Comparison of ENCODE assay signal across 1 cellular context in the genomic region with DNA sequence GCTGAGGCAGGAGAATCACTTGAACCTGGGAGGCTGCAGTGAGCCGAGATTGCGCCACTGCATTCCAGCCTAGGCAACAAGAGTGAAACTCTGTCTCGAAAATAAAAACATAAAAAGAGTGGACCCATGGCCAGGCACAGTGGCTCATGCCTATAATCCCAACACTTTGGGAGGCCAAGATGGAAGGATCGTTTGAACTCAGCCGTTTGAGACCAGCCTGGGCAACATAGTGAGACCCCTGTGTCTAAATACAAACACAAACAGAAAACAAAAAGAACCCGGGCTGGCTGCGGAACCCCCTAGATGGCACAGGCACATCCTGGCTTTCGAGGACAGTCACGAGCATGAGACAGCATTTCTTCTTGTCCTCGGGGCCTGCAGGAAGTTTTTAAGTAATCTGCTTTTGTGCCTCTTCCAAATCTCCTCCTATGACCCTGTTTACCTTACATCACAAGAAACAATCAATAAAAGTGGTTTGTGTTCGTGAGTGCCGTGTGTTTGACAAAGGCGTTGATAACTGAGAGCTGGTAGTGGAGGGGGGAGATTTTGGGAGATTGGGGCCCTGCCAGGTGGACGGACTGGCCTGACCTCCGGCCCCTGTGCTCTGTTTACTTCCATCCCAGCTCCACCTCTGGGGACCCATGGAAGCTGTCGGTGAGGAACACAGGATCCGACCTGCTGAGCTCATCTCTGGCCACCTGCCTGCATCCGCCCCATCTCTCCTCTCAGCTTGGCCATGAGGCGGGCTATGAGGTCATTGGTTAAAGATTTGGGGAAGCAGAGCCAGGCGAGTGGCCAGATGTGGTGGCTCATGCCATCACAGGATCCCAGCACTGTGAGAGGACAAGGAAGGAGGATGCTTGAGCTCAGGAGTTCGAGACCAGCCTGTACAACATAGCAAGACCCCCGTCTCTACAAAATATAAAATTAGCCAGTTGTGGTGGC.
A peak's percentile ranks its signal among the peaks of the same experiment; 100 is the strongest.
TF ChIP-seq lines count a peak whose summit lies in the region.

No MANE protein-coding gene starts in this region.

TF ChIP-seq in GM23338, 12 proteins besides CTCF, POLR2A, EP300 and RAD21 (continued from another document):
- TF ChIP-seq, protein P1, sequence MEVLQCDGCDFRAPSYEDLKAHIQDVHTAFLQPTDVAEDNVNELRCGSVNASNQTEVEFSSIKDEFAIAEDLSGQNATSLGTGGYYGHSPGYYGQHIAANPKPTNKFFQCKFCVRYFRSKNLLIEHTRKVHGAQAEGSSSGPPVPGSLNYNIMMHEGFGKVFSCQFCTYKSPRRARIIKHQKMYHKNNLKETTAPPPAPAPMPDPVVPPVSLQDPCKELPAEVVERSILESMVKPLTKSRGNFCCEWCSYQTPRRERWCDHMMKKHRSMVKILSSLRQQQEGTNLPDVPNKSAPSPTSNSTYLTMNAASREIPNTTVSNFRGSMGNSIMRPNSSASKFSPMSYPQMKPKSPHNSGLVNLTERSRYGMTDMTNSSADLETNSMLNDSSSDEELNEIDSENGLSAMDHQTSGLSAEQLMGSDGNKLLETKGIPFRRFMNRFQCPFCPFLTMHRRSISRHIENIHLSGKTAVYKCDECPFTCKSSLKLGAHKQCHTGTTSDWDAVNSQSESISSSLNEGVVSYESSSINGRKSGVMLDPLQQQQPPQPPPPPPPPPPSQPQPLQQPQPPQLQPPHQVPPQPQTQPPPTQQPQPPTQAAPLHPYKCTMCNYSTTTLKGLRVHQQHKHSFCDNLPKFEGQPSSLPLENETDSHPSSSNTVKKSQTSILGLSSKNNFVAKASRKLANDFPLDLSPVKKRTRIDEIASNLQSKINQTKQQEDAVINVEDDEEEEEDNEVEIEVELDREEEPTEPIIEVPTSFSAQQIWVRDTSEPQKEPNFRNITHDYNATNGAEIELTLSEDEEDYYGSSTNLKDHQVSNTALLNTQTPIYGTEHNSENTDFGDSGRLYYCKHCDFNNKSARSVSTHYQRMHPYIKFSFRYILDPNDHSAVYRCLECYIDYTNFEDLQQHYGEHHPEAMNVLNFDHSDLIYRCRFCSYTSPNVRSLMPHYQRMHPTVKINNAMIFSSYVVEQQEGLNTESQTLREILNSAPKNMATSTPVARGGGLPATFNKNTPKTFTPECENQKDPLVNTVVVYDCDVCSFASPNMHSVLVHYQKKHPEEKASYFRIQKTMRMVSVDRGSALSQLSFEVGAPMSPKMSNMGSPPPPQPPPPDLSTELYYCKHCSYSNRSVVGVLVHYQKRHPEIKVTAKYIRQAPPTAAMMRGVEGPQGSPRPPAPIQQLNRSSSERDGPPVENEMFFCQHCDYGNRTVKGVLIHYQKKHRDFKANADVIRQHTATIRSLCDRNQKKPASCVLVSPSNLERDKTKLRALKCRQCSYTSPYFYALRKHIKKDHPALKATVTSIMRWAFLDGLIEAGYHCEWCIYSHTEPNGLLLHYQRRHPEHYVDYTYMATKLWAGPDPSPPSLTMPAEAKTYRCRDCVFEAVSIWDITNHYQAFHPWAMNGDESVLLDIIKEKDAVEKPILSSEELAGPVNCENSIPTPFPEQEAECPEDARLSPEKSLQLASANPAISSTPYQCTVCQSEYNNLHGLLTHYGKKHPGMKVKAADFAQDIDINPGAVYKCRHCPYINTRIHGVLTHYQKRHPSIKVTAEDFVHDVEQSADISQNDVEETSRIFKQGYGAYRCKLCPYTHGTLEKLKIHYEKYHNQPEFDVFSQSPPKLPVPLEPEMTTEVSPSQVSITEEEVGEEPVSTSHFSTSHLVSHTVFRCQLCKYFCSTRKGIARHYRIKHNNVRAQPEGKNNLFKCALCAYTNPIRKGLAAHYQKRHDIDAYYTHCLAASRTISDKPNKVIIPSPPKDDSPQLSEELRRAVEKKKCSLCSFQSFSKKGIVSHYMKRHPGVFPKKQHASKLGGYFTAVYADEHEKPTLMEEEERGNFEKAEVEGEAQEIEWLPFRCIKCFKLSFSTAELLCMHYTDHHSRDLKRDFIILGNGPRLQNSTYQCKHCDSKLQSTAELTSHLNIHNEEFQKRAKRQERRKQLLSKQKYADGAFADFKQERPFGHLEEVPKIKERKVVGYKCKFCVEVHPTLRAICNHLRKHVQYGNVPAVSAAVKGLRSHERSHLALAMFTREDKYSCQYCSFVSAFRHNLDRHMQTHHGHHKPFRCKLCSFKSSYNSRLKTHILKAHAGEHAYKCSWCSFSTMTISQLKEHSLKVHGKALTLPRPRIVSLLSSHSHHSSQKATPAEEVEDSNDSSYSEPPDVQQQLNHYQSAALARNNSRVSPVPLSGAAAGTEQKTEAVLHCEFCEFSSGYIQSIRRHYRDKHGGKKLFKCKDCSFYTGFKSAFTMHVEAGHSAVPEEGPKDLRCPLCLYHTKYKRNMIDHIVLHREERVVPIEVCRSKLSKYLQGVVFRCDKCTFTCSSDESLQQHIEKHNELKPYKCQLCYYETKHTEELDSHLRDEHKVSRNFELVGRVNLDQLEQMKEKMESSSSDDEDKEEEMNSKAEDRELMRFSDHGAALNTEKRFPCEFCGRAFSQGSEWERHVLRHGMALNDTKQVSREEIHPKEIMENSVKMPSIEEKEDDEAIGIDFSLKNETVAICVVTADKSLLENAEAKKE (CRISPR knock-in tag; IDR thresholded peaks at IDR 0.05) = no peak
- TF ChIP-seq CREB1 (CRISPR knock-in tag; IDR thresholded peaks at IDR 0.05; ENCODE audit: low read depth) (peak; percentile 32; the same call in 1 of the 2 replicates), ZNF331 (CRISPR knock-in tag; IDR thresholded peaks at IDR 0.05; ENCODE audit: low read depth) (no peak), EZH2 (IDR thresholded peaks at IDR 0.05; ENCODE audit: low read depth, unreplicated experiment) (no peak), EZH2phosphoT487 (IDR thresholded peaks at IDR 0.05; ENCODE audit: unreplicated experiment) (no peak), STAT1 (IDR thresholded peaks at IDR 0.05; ENCODE audit: unreplicated experiment) (no peak)
